ENCODE assay signal across 8 cellular contexts in genomic region chr7:143263266-143264195, GRCh38. TPM values are rescaled to one million over a fixed set of nuclear protein-coding genes. Genes with fewer than 3 reads are reported as not detected.
DNase-seq lines count a peak whose midpoint lies in the region; ATAC-seq, FAIRE-seq and TF ChIP-seq lines count a peak whose summit lies in the region.

TSS of gene GSTK1 (plus strand) at chr7:143263441. CDS start at chr7:143263514, 73 bp downstream.

- dilution Hi-C loops in keratinocyte (cut with MboI; ENCODE audit: extremely low pct_ligation_motif_present, low sequenced_read_pairs) = no loop called here

- no peaks in the 10 kb centered on the region for H3K9me1 ChIP-seq in keratinocyte (ENCODE audit: control insufficient read depth, extremely low read depth, insufficient read depth, low read length)

- H3K4me1 ChIP-seq in keratinocyte (ENCODE audit: control insufficient read depth, extremely low read depth, insufficient read depth, low read length) = peaks cover 7% of the 10 kb centered on the region

- peak within 1 kb of the TSS; percentile 66 to 89 (median 71) for H3K4me3 ChIP-seq in keratinocyte (ENCODE audit: control insufficient read depth in 2 of 3, extremely low read depth in 1 of 3, insufficient read depth in 2 of 3, low read depth in 1 of 3, low read length in 3 of 3)

- ATAC-seq in GM18511 (IDR thresholded peaks at IDR 0.05; ENCODE audit: unreplicated experiment) (peak; percentile 98), HG02981 (IDR thresholded peaks at IDR 0.05; ENCODE audit: unreplicated experiment) (peak; percentile 91)
- ATAC-seq in activated CD4-positive, CD25-positive, alpha-beta regulatory T cell treated with anti-CD3 and anti-CD28 coated beads, Interleukin-2, amount 50 U/mL, for 24 hours = peak; percentile 97
- ATAC-seq in central memory CD8-positive, alpha-beta T cell (replicated peaks; ENCODE audit: extremely low read depth, poor library complexity, severe bottlenecking) = peak; percentile 93

- no peak for TF ChIP-seq CTCF in keratinocyte (optimal IDR thresholded peaks at IDR 0.05 in 1 of 3, IDR thresholded peaks at IDR 0.05 in 1 of 3, conservative IDR thresholded peaks at IDR 0.05 in 1 of 3; ENCODE audit: extremely low read depth in 1 of 3, insufficient read depth in 2 of 3, low read length in 3 of 3)

- H3K36me3 Mint-ChIP-seq in central memory CD8-positive, alpha-beta T cell (ENCODE audit: insufficient read depth) = peaks cover 32% of the 10 kb centered on the region

- H3K27ac ChIP-seq in keratinocyte (ENCODE audit: control insufficient read depth, insufficient read depth, low read length) = peak within 1 kb of the TSS; percentile 3

- H3K9me3 ChIP-seq in keratinocyte (ENCODE audit: control insufficient read depth, low read depth, low read length) = no peaks in the 10 kb centered on the region

- peaks cover 20% of the 10 kb centered on the region for H3K79me2 ChIP-seq in keratinocyte (ENCODE audit: control insufficient read depth, insufficient read depth, low read length)

- H3K36me3 ChIP-seq in keratinocyte (ENCODE audit: control insufficient read depth in 2 of 2, extremely low read depth in 1 of 2, insufficient read depth in 2 of 2, low read length in 2 of 2) = peaks cover 9 to 13% of the 10 kb centered on the region in 2 experiments

- peak within 1 kb of the TSS; percentile 97 for H3K27ac Mint-ChIP-seq in central memory CD8-positive, alpha-beta T cell (ENCODE audit: low read depth)

- no peaks in the 10 kb centered on the region for H3K9me3 Mint-ChIP-seq in central memory CD8-positive, alpha-beta T cell

- peaks cover 52% of the 10 kb centered on the region for H3K4me1 Mint-ChIP-seq in central memory CD8-positive, alpha-beta T cell

- H3K4me2 ChIP-seq in keratinocyte (ENCODE audit: control insufficient read depth, extremely low read depth, insufficient read depth, low read depth, low read length) = peak within 1 kb of the TSS; percentile 64

- H3K4me3 Mint-ChIP-seq in central memory CD8-positive, alpha-beta T cell = peak within 1 kb of the TSS; percentile 98

- peak; percentile 56 for DNase-seq in A172 (ENCODE audit: low spot score)
- DNase-seq in NCI-H2171 treated with DMSO at 0.1 percent for 48 hours (lab: John Stamatoyannopoulos, UW) = peak; percentile 60
- peak; percentile 42 to 51 for DNase-seq in central memory CD8-positive, alpha-beta T cell (ENCODE audit: low spot score in 2 of 2)
- DNase-seq in keratinocyte (ENCODE audit: low read depth, low spot score) = no peak
- peak; percentile 67 to 69 for DNase-seq in stimulated activated CD4-positive, alpha-beta T cell treated with anti-CD3 and anti-CD28 coated beads, Interleukin-15, amount 100 ng/mL, for 1 hour (ENCODE audit: low read depth in 1 of 2, low spot score in 1 of 2)

- no peak for FAIRE-seq in keratinocyte (lab: Jason Lieb, UNC)

- H4K20me1 ChIP-seq in keratinocyte (ENCODE audit: control insufficient read depth, extremely low read depth, insufficient read depth, low read length) = no peaks in the 10 kb centered on the region

- no peaks in the 10 kb centered on the region for H3K27me3 Mint-ChIP-seq in central memory CD8-positive, alpha-beta T cell

- H3K27me3 ChIP-seq in keratinocyte (ENCODE audit: control insufficient read depth, extremely low read depth, insufficient read depth, low read length) = no peaks in the 10 kb centered on the region

- H3K9ac ChIP-seq in keratinocyte (ENCODE audit: control insufficient read depth, extremely low read depth, insufficient read depth, low read length) = peak within 1 kb of the TSS; percentile 85

- peak within 1 kb of the TSS; percentile 95 for H2AFZ ChIP-seq in keratinocyte (ENCODE audit: control insufficient read depth, low read length)

RNA-seq across cellular contexts. Expression of gene GSTK1, which starts in this region (rescaled TPM):
- 93.3 and 106 TPM in 2 replicates for total RNA-seq in A172 (2014; rRNA removed; shearing (Covaris generic))
- polyA plus RNA-seq in keratinocyte = 133 to 171 TPM (median 157 TPM) in 3 replicates
- polyA plus RNA-seq in keratinocyte (2011; ENCODE audit: low read depth) = 80.0 TPM
- polyA plus RNA-seq in keratinocyte (2011; cell fraction: cytosol; rRNA removed) = 123 and 129 TPM in 2 replicates
- 297 and 314 TPM in 2 replicates for polyA plus RNA-seq in keratinocyte (2011; cell fraction: nucleus; rRNA removed)
- polyA plus RNA-seq in keratinocyte (2012; ENCODE audit: low replicate concordance) = 123 and 124 TPM in 2 replicates
- 75.6 to 142 TPM (median 87.1 TPM) in 3 replicates for polyA minus RNA-seq in keratinocyte
- polyA minus RNA-seq in keratinocyte (2011; cell fraction: cytosol; rRNA and poly(A)+ RNA removed) = 86.7 TPM
- polyA minus RNA-seq in keratinocyte (2011; cell fraction: nucleus; rRNA and poly(A)+ RNA removed) = 45.4 and 55.6 TPM in 2 replicates
